In the genomic region with DNA sequence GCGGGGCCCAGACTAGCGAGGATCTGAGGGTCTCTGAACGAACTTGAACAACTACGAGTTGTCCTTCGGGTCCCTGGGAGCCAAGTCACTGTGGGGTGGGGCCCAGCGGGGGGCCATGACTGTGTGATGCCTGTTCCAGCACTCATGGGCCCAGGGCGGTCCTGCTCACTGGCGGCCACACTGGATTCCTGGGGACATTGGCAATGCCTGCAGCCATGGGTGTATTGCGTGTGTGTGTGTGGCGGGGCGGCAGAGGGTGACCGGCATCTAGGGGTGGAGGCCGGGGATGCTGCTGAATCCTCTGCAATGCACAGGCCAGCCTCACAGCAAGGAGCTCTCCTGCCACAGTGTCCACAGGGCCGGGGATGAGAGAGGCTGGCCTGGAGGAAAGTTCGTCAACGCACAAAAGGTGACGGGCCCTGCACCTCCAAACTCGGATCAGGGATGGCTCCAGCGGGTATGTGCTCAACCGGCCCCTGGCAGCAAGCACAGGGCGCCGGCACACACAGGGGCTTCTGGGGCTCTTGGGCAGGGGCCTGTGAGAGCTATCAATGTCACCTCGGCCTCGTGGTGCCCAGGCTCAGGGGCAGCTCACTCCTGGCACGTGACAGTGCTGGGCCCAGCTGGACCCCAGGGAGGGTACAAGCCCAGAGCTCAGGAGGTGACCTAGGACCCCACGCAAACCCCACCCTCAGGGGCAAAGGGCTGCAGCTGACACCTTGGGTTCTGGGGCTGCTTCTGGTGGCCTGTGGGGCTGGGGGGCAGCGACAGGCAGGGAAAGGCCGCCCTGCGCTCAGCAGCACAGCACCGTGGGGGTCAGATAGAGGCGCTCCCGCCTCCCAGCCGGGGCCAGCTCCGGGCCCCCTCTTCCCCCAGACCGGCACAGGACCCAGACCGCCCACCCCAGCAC, we compare ENCODE assay signal across 20 cellular contexts. TPM values are rescaled to one million over a fixed set of nuclear protein-coding genes. Genes with fewer than 3 reads are reported as not detected.
"Had no signal": no experiment of that assay in that cellular context is flagged by ENCODE, and none has a peak within 500 bp of the region (broad histone marks: within the 10 kb centered on the region; RNA-seq: fewer than 3 reads in every experiment).

No MANE protein-coding gene starts in this region.

- H3K27me3 ChIP-seq: dorsolateral prefrontal cortex, heart left ventricle, neutrophil, tibial artery, upper lobe of left lung had no signal

- H3K27ac Mint-ChIP-seq: naive thymus-derived CD4-positive, alpha-beta T cell; nephron progenitor cell had no signal

- ATAC-seq: esophagus mucosa; heart left ventricle; left lobe of liver; naive thymus-derived CD4-positive, alpha-beta T cell; stimulated activated naive CD8-positive, alpha-beta T cell treated with anti-CD3 and anti-CD28 coated beads, Interleukin-15, Interleukin-2, amounts not matched to agents 100 U/mL and 50 U/mL, for 24 hours had no signal

- H3K4me1 ChIP-seq: tibial artery had no signal

- H3K4me3 Mint-ChIP-seq: naive thymus-derived CD4-positive, alpha-beta T cell; nephron progenitor cell had no signal

- H3K9me3 ChIP-seq: heart left ventricle, neutrophil, tibial artery, upper lobe of left lung had no signal

- DNase-seq: central memory CD4-positive, alpha-beta T cell; cortex of kidney; effector CD8-positive, alpha-beta T cell; heart left ventricle; hippocampal formation; kidney glomerular epithelial cell; naive thymus-derived CD4-positive, alpha-beta T cell; nephron progenitor cell; small intestine; stimulated activated CD4-positive, alpha-beta T cell treated with anti-CD3 and anti-CD28 coated beads, Interleukin-2, amount 100 ng/mL, for 48 hours; stimulated activated naive CD8-positive, alpha-beta T cell treated with anti-CD3 and anti-CD28 coated beads, Interleukin-15, Interleukin-2, amounts not matched to agents 100 U/mL and 50 U/mL, for 24 hours had no signal

- H3K9me3 Mint-ChIP-seq: nephron progenitor cell had no signal

- H3K36me3 ChIP-seq: neutrophil had no signal

- H3K27ac ChIP-seq: dorsolateral prefrontal cortex, heart left ventricle, neutrophil, tibial artery, upper lobe of left lung had no signal

- H3K36me3 Mint-ChIP-seq: naive thymus-derived CD4-positive, alpha-beta T cell had no signal

- H3K4me3 ChIP-seq: dorsolateral prefrontal cortex, heart left ventricle, lung, tibial artery, upper lobe of left lung had no signal

RNA-seq across cellular contexts. Expression of a gene that starts 27.9 kb away (rescaled TPM):
- total RNA-seq: esophagus mucosa; glomerular endothelial cell; left lobe of liver; mononuclear cell; naive thymus-derived CD4-positive, alpha-beta T cell had no signal
- polyA plus RNA-seq: naive thymus-derived CD4-positive, alpha-beta T cell had no signal

RNA-seq across cellular contexts. Expression of a gene that starts 49.6 kb away (rescaled TPM):
- total RNA-seq: mononuclear cell had no signal
